ENCODE assay signal across 1 cellular context in genomic region chr10:59372543-59372942, GRCh38.
TF ChIP-seq lines count a peak whose summit lies in the region.

No MANE protein-coding gene starts in this region.

TF ChIP-seq in SK-N-SH, 30 proteins besides CTCF, POLR2A, EP300 and RAD21 (continued from another document):
- TF ChIP-seq JUND (IDR thresholded peaks at IDR 0.05) (no peak), TCF12 (IDR thresholded peaks at IDR 0.05) (no peak), TAF1 (IDR thresholded peaks at IDR 0.05; ENCODE audit: borderline replicate concordance, low read depth, low read length) (no peak), SIN3A (IDR thresholded peaks at IDR 0.05; ENCODE audit: borderline replicate concordance, low read depth, low read length) (no peak), TEAD4 (IDR thresholded peaks at IDR 0.05; ENCODE audit: borderline replicate concordance, insufficient read depth) (no peak), NFIC (IDR thresholded peaks at IDR 0.05; ENCODE audit: borderline replicate concordance) (no peak), USF2 (IDR thresholded peaks at IDR 0.05; ENCODE audit: borderline replicate concordance, low read depth, low read length) (no peak), MAX (IDR thresholded peaks at IDR 0.05; ENCODE audit: low read depth) (no peak), USF1 (IDR thresholded peaks at IDR 0.05; ENCODE audit: borderline replicate concordance, low read depth) (no peak), RCOR1 (IDR thresholded peaks at IDR 0.05; ENCODE audit: low read length) (no peak), EZH2phosphoT487 (IDR thresholded peaks at IDR 0.05; ENCODE audit: borderline replicate concordance, low read depth) (no peak), FOSL2 (IDR thresholded peaks at IDR 0.05; ENCODE audit: borderline replicate concordance, low read depth) (no peak), ELF1 (IDR thresholded peaks at IDR 0.05) (no peak), ZBTB33 (IDR thresholded peaks at IDR 0.05; ENCODE audit: borderline replicate concordance, low read depth) (no peak)
